17 cellular contexts compared by ENCODE assay signal in genomic region chr6:106907754-106908153, GRCh38.
"Had no signal": no experiment of that assay in that cellular context is flagged by ENCODE, and none has a peak within 500 bp of the region (broad histone marks: within the 10 kb centered on the region; RNA-seq: fewer than 3 reads in every experiment).

No MANE protein-coding gene starts in this region.

- DNase-seq: activated CD4-positive, alpha-beta T cell treated with anti-CD3 and anti-CD28 coated beads, Interleukin-2, amount 10 ng/mL, durations not matched to agents 24 days and 14 days; activated CD8-positive, alpha-beta T cell treated with anti-CD3 and anti-CD28 coated beads, Interleukin-2, amount 10 ng/mL, durations not matched to agents 7 days and 5 days; activated naive CD4-positive, alpha-beta T cell treated with anti-CD3 and anti-CD28 coated beads, Interleukin-2, amount 10 ng/mL, durations not matched to agents 7 days and 5 days; activated naive CD8-positive, alpha-beta T cell treated with anti-CD3 and anti-CD28 coated beads, Interleukin-2, amount 50 U/mL, for 24 hours; activated T-cell treated with anti-CD3 and anti-CD28 coated beads, Interleukin-2, amount 50 U/mL, for 24 hours; anterior cingulate cortex; caudate nucleus; foreskin melanocyte; glutamatergic neuron; hypothalamus; left lung; midbrain; stimulated activated naive B cell treated with anti-CD40 and anti-IgM and Interleukin-4, amounts not matched to agents 10 μg/mL and 1 μg/mL and 100 μg/mL, for 72 hours; T-helper 1 cell; T-helper 9 cell had no signal

- H3K27ac ChIP-seq: left lung had no signal

- H3K27ac Mint-ChIP-seq: activated CD4-positive, alpha-beta T cell treated with anti-CD3 and anti-CD28 coated beads, Interleukin-2, amount 10 ng/mL, durations not matched to agents 24 days and 14 days; activated CD8-positive, alpha-beta T cell treated with anti-CD3 and anti-CD28 coated beads, Interleukin-2, amount 10 ng/mL, durations not matched to agents 7 days and 5 days; activated naive CD4-positive, alpha-beta T cell treated with anti-CD3 and anti-CD28 coated beads, Interleukin-2, amount 10 ng/mL, durations not matched to agents 7 days and 5 days; activated naive CD8-positive, alpha-beta T cell treated with anti-CD3 and anti-CD28 coated beads, Interleukin-2, amount 50 U/mL, for 24 hours; activated T-cell treated with anti-CD3 and anti-CD28 coated beads, Interleukin-2, amount 50 U/mL, for 24 hours; brain; stimulated activated naive B cell treated with anti-CD40 and anti-IgM and Interleukin-4, amounts not matched to agents 10 μg/mL and 1 μg/mL and 100 μg/mL, for 72 hours had no signal

- H3K4me1 Mint-ChIP-seq: activated naive CD4-positive, alpha-beta T cell treated with anti-CD3 and anti-CD28 coated beads, Interleukin-2, amount 10 ng/mL, durations not matched to agents 7 days and 5 days; activated naive CD8-positive, alpha-beta T cell treated with anti-CD3 and anti-CD28 coated beads, Interleukin-2, amount 50 U/mL, for 24 hours; neural crest cell had no signal

- H3K27me3 ChIP-seq: left lung had no signal

- ATAC-seq: activated CD8-positive, alpha-beta T cell treated with anti-CD3 and anti-CD28 coated beads, Interleukin-2, amount 10 ng/mL, durations not matched to agents 7 days and 5 days; activated naive CD8-positive, alpha-beta T cell treated with anti-CD3 and anti-CD28 coated beads, Interleukin-2, amount 50 U/mL, for 24 hours; left lung had no signal

- H3K36me3 ChIP-seq: left lung had no signal

- H3K4me3 Mint-ChIP-seq: activated CD4-positive, alpha-beta T cell treated with anti-CD3 and anti-CD28 coated beads, Interleukin-2, amount 10 ng/mL, durations not matched to agents 24 days and 14 days; activated CD8-positive, alpha-beta T cell treated with anti-CD3 and anti-CD28 coated beads, Interleukin-2, amount 10 ng/mL, durations not matched to agents 7 days and 5 days; activated naive CD4-positive, alpha-beta T cell treated with anti-CD3 and anti-CD28 coated beads, Interleukin-2, amount 10 ng/mL, durations not matched to agents 7 days and 5 days; activated naive CD8-positive, alpha-beta T cell treated with anti-CD3 and anti-CD28 coated beads, Interleukin-2, amount 50 U/mL, for 24 hours; activated T-cell treated with anti-CD3 and anti-CD28 coated beads, Interleukin-2, amount 50 U/mL, for 24 hours; brain; neural crest cell; stimulated activated naive B cell treated with anti-CD40 and anti-IgM and Interleukin-4, amounts not matched to agents 10 μg/mL and 1 μg/mL and 100 μg/mL, for 72 hours had no signal

- H3K4me3 ChIP-seq: left lung had no signal

- H3K27me3 Mint-ChIP-seq: activated CD4-positive, alpha-beta T cell treated with anti-CD3 and anti-CD28 coated beads, Interleukin-2, amount 10 ng/mL, durations not matched to agents 24 days and 14 days; activated naive CD8-positive, alpha-beta T cell treated with anti-CD3 and anti-CD28 coated beads, Interleukin-2, amount 50 U/mL, for 24 hours; stimulated activated naive B cell treated with anti-CD40 and anti-IgM and Interleukin-4, amounts not matched to agents 10 μg/mL and 1 μg/mL and 100 μg/mL, for 72 hours had no signal

- H3K4me1 ChIP-seq: left lung had no signal

- H3K9me3 ChIP-seq: left lung had no signal

- H3K9me3 Mint-ChIP-seq: activated naive CD4-positive, alpha-beta T cell treated with anti-CD3 and anti-CD28 coated beads, Interleukin-2, amount 10 ng/mL, durations not matched to agents 7 days and 5 days; activated naive CD8-positive, alpha-beta T cell treated with anti-CD3 and anti-CD28 coated beads, Interleukin-2, amount 50 U/mL, for 24 hours; activated T-cell treated with anti-CD3 and anti-CD28 coated beads, Interleukin-2, amount 50 U/mL, for 24 hours had no signal

- H3K36me3 Mint-ChIP-seq: activated naive CD4-positive, alpha-beta T cell treated with anti-CD3 and anti-CD28 coated beads, Interleukin-2, amount 10 ng/mL, durations not matched to agents 7 days and 5 days; brain had no signal
